Comparison of ENCODE assay signal across 8 cellular contexts in the genomic region with DNA sequence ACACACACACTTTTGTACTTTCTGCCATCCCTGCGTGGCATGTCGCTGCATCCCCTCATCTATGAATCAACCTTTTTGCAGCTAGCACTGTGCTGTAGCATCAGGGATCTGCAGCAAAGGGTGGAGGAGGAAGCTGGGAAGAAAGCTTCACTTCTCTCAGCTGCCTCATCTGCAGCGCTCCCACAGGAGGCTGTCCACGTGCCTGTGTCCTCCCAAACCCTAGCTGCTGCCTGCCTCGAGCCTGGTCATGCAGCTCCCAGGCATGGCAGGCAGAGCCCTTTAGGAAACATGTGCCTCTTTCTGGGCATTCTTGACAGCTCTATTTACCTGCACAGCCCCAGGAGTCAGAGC.
DNase-seq lines count a peak whose midpoint lies in the region; ATAC-seq and TF ChIP-seq lines count a peak whose summit lies in the region.

No MANE protein-coding gene starts in this region.

- no peak for ATAC-seq in GM18867 (IDR thresholded peaks at IDR 0.05; ENCODE audit: unreplicated experiment)

- peaks cover 73% of the 10 kb centered on the region for H3K4me1 Mint-ChIP-seq in activated naive CD4-positive, alpha-beta T cell treated with anti-CD3 and anti-CD28 coated beads for 36 hours (ENCODE audit: low read depth)

- peaks cover 51% of the 10 kb centered on the region for H3K4me1 ChIP-seq in suprapubic skin

- peak overlapping the region; percentile 91 for H3K27ac ChIP-seq in suprapubic skin

- no peaks in the 10 kb centered on the region for H3K36me3 Mint-ChIP-seq in activated naive CD4-positive, alpha-beta T cell treated with anti-CD3 and anti-CD28 coated beads for 36 hours (ENCODE audit: low read depth)

- no peaks in the 10 kb centered on the region for H3K27me3 Mint-ChIP-seq in activated naive CD4-positive, alpha-beta T cell treated with anti-CD3 and anti-CD28 coated beads for 36 hours (ENCODE audit: low read depth)

- TF ChIP-seq EP300 in suprapubic skin (IDR thresholded peaks at IDR 0.05) = no peak

- no peak for TF ChIP-seq POLR2A in suprapubic skin (IDR thresholded peaks at IDR 0.05)

- TF ChIP-seq CTCF in astrocyte of the spinal cord (IDR thresholded peaks at IDR 0.05; ENCODE audit: low read depth, low read length) (no peak), suprapubic skin (IDR thresholded peaks at IDR 0.05) (no peak)

- no peaks in the 10 kb centered on the region for H3K36me3 ChIP-seq in suprapubic skin

- DNase-seq in activated naive CD4-positive, alpha-beta T cell treated with anti-CD3 and anti-CD28 coated beads for 36 hours = no peak
- DNase-seq in activated naive CD4-positive, alpha-beta T cell treated with Interleukin-2 at 50 U/mL for 16 hours = no peak
- peak; percentile 43 for DNase-seq in astrocyte of the spinal cord (ENCODE audit: low read depth, low spot score)
- peak; percentile 26 for DNase-seq in left kidney (ENCODE audit: low read depth, low spot score)
- DNase-seq in suprapubic skin (ENCODE audit: low spot score in 2 of 2) = peak in 1 of 2 donors; percentile 62
- DNase-seq in NCI-H748 (lab: John Stamatoyannopoulos, UW; ENCODE audit: unreplicated experiment) = no peak
- no peak for DNase-seq in NOMO-1 treated with DMSO at 0.1 percent for 48 hours (lab: John Stamatoyannopoulos, UW; ENCODE audit: unreplicated experiment)

- peak overlapping the region; percentile 54 for H3K4me3 Mint-ChIP-seq in activated naive CD4-positive, alpha-beta T cell treated with anti-CD3 and anti-CD28 coated beads for 36 hours

- H3K27me3 ChIP-seq in suprapubic skin = no peaks in the 10 kb centered on the region

- no peaks in the 10 kb centered on the region for H3K9me3 ChIP-seq in suprapubic skin

- no peak overlapping the region for H3K4me3 ChIP-seq in astrocyte of the spinal cord (ENCODE audit: low read depth, low read length)
- peak overlapping the region; percentile 17 for H3K4me3 ChIP-seq in suprapubic skin

- peak overlapping the region; percentile 90 for H3K27ac Mint-ChIP-seq in activated naive CD4-positive, alpha-beta T cell treated with anti-CD3 and anti-CD28 coated beads for 36 hours

- CTCF ChIA-PET in activated naive CD4-positive, alpha-beta T cell treated with anti-CD3 and anti-CD28 coated beads for 36 hours (lab: Charles Lee) = interaction anchor here (0.9 to 1.6 kb wide), 2 partner anchors 15 to 19 kb away, joined by 5 read pairs; no protein-coding TSS in a partner anchor

- WGBS in suprapubic skin = 7% methylated on average over 5 of the region's 5 CpGs

- no peaks in the 10 kb centered on the region for H3K9me3 Mint-ChIP-seq in activated naive CD4-positive, alpha-beta T cell treated with anti-CD3 and anti-CD28 coated beads for 36 hours

- in situ Hi-C loops in astrocyte of the spinal cord (cut with HindIII; ENCODE audit: low sequenced_read_pairs) = loop anchor here (25.0 kb wide), 1 partner anchor 165 kb away; no protein-coding TSS in a partner anchor

- intact Hi-C loops in activated naive CD4-positive, alpha-beta T cell treated with anti-CD3 and anti-CD28 coated beads for 36 hours (cut with micrococcal nuclease) = loop anchor here (1.0 kb wide), 8 partner anchors 10 to 164 kb away; no protein-coding TSS in a partner anchor

Comparison
In these comparisons a context has a peak if more than half of its experiments do, and no peak if none do; other contexts are left out.
1. DNase-seq: peak in astrocyte of the spinal cord (single experiment) and left kidney (single experiment); none in activated naive CD4-positive, alpha-beta T cell treated with anti-CD3 and anti-CD28 coated beads for 36 hours (single experiment), activated naive CD4-positive, alpha-beta T cell treated with Interleukin-2 at 50 U/mL for 16 hours (single experiment), NCI-H748 (single experiment) and NOMO-1 treated with DMSO at 0.1 percent for 48 hours (single experiment).